Comparison of ENCODE assay signal across 17 cellular contexts in the genomic region with DNA sequence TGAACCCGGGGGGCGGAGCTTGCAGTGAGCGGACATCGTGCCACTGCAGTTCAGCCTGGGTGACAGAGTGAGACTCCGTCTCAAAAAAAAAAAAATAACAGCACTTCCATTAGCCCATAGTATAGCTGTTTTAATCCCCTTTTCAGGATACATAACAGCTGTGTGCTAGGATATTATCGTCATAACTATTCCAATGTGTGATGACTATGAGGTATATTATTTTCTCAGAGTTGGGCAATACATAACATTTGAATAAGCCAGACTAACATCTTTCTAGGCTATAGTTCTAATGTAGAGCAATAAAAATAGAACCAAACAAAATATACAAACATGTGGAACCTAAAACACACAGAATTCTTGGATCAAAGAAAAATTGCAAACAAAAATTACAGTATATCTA.
"Had no signal": no experiment of that assay in that cellular context is flagged by ENCODE, and none has a peak within 500 bp of the region (broad histone marks: within the 10 kb centered on the region; RNA-seq: fewer than 3 reads in every experiment).

No MANE protein-coding gene starts in this region.

- H3K27me3 Mint-ChIP-seq: activated CD4-positive, alpha-beta memory T cell treated with anti-CD3 and anti-CD28 coated beads for 36 hours; activated CD4-positive, alpha-beta T cell treated with anti-CD3 and anti-CD28 coated beads for 36 hours; activated naive CD4-positive, alpha-beta T cell treated with anti-CD3 and anti-CD28 coated beads, Interleukin-2, amount 10 ng/mL, durations not matched to agents 7 days and 5 days; activated T-cell treated with anti-CD3 and anti-CD28 coated beads, Interleukin-2, amount 50 U/mL, for 24 hours had no signal

- H3K4me3 Mint-ChIP-seq: activated CD4-positive, alpha-beta memory T cell treated with anti-CD3 and anti-CD28 coated beads for 36 hours; activated CD4-positive, alpha-beta T cell treated with anti-CD3 and anti-CD28 coated beads for 36 hours; activated naive CD4-positive, alpha-beta T cell treated with anti-CD3 and anti-CD28 coated beads, Interleukin-2, amount 10 ng/mL, durations not matched to agents 7 days and 5 days; activated T-cell treated with anti-CD3 and anti-CD28 coated beads, Interleukin-2, amount 50 U/mL, for 24 hours; nephron; T-helper 1 cell treated with Interleukin-12 subunit alpha and Interleukin-12 subunit beta and Interleukin-4 antibody, amounts not matched to agents 30 μg/mL and 1 μg/mL, for 36 hours had no signal

- DNase-seq: activated CD4-positive, alpha-beta memory T cell treated with anti-CD3 and anti-CD28 coated beads for 36 hours; activated CD4-positive, alpha-beta T cell treated with anti-CD3 and anti-CD28 coated beads for 36 hours; activated naive CD4-positive, alpha-beta T cell treated with anti-CD3 and anti-CD28 coated beads, Interleukin-2, amount 10 ng/mL, durations not matched to agents 7 days and 5 days; activated T-cell treated with anti-CD3 and anti-CD28 coated beads, Interleukin-2, amount 50 U/mL, for 24 hours; caudate nucleus; cortex of kidney; foreskin keratinocyte; head of caudate nucleus; mesendoderm; nucleus accumbens; stomach; WERI-Rb-1 had no signal

- H3K27ac Mint-ChIP-seq: activated CD4-positive, alpha-beta memory T cell treated with anti-CD3 and anti-CD28 coated beads for 36 hours; activated CD4-positive, alpha-beta T cell treated with anti-CD3 and anti-CD28 coated beads for 36 hours; activated naive CD4-positive, alpha-beta T cell treated with anti-CD3 and anti-CD28 coated beads, Interleukin-2, amount 10 ng/mL, durations not matched to agents 7 days and 5 days; activated T-cell treated with anti-CD3 and anti-CD28 coated beads, Interleukin-2, amount 50 U/mL, for 24 hours; nephron; T-helper 1 cell treated with Interleukin-12 subunit alpha and Interleukin-12 subunit beta and Interleukin-4 antibody, amounts not matched to agents 30 μg/mL and 1 μg/mL, for 36 hours had no signal

- H3K27ac ChIP-seq: epithelial cell of prostate, foreskin keratinocyte, right atrium auricular region, stomach, WERI-Rb-1 had no signal

- ATAC-seq: activated CD4-positive, alpha-beta T cell treated with anti-CD3 and anti-CD28 coated beads for 36 hours; foreskin keratinocyte had no signal

- H3K4me1 Mint-ChIP-seq: activated naive CD4-positive, alpha-beta T cell treated with anti-CD3 and anti-CD28 coated beads, Interleukin-2, amount 10 ng/mL, durations not matched to agents 7 days and 5 days had no signal

- H3K27me3 ChIP-seq: foreskin keratinocyte, right atrium auricular region, stomach had no signal

- H3K9me3 Mint-ChIP-seq: activated CD4-positive, alpha-beta memory T cell treated with anti-CD3 and anti-CD28 coated beads for 36 hours; activated naive CD4-positive, alpha-beta T cell treated with anti-CD3 and anti-CD28 coated beads, Interleukin-2, amount 10 ng/mL, durations not matched to agents 7 days and 5 days; activated T-cell treated with anti-CD3 and anti-CD28 coated beads, Interleukin-2, amount 50 U/mL, for 24 hours; nephron; T-helper 1 cell treated with Interleukin-12 subunit alpha and Interleukin-12 subunit beta and Interleukin-4 antibody, amounts not matched to agents 30 μg/mL and 1 μg/mL, for 36 hours had no signal

- H3K9me3 ChIP-seq: right atrium auricular region, stomach had no signal

- H3K4me3 ChIP-seq: right atrium auricular region, skin epidermis, stomach had no signal

- H3K4me1 ChIP-seq: foreskin keratinocyte had no signal
